Comparison of ENCODE assay signal across 10 cellular contexts in the genomic region with DNA sequence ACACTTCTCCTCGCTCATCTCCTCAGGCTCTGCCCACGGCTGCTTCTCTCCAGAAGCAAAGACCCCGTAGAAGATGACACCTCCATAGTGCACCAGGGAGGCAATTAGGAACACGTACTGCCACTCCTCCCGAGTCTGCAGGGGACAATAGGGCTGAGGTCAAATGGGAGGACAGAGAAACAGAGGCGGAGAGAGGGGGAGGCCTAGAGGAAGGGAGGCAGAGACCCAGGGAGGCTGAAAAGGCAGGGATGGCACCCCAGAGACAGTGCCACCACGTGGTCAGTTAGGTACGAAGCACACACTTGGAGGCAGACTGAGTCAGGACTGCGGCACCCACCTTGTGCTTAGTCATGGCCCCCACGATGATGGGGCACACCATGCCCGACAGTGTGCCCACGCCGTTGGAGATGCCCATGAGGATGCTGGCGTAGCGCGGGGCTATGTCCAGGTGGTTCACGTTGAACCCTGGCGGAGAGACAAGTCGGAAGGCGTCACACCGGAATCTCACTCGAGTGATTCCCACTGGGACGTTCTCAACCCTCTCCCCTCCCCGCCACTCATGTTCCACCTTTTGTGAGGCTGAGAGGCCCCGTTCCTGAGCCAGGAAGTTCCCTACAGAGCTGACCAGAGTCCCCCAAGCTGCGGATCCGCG. TPM values are rescaled to one million over a fixed set of nuclear protein-coding genes. Genes with fewer than 3 reads are reported as not detected.
DNase-seq lines count a peak whose midpoint lies in the region; ATAC-seq and TF ChIP-seq lines count a peak whose summit lies in the region.
"Had no signal": no experiment of that assay in that cellular context is flagged by ENCODE, and none has a peak within 500 bp of the region (broad histone marks: within the 10 kb centered on the region; RNA-seq: fewer than 3 reads in every experiment).

No MANE protein-coding gene starts in this region.

- no peaks in the 10 kb centered on the region for H3K36me3 ChIP-seq in spleen
- no peaks in the 10 kb centered on the region for H3K36me3 ChIP-seq in testis (ENCODE audit: low read depth, missing control alignments)
- H3K36me3 ChIP-seq: prostate gland had no signal

- peaks cover 7 to 46% (median 22%) of the 10 kb centered on the region in 6 donors for H3K4me1 ChIP-seq in spleen
- peaks cover 13% of the 10 kb centered on the region for H3K4me1 ChIP-seq in testis
- H3K4me1 ChIP-seq: prostate gland had no signal

- H3K27ac ChIP-seq in spleen (no peak overlapping the region), testis (no peak overlapping the region)
- H3K27ac ChIP-seq: prostate gland had no signal

- no peak for TF ChIP-seq POLR2A in spleen (IDR thresholded peaks at IDR 0.05)
- no peak for TF ChIP-seq POLR2A in testis (IDR thresholded peaks at IDR 0.05)

- ATAC-seq in activated CD8-positive, alpha-beta memory T cell treated with anti-CD3 and anti-CD28 coated beads, Interleukin-2, amount 10 ng/mL, durations not matched to agents 7 days and 5 days: no peak

- 57 to 63% (median 61%) methylated on average over 26 to 28 of the region's 28 CpGs for WGBS in spleen, 5 donors
- WGBS in testis, 2 donors: 57 to 58% methylated on average over 23 to 28 of the region's 28 CpGs

- no peak overlapping the region for H3K27ac Mint-ChIP-seq in activated CD8-positive, alpha-beta memory T cell treated with anti-CD3 and anti-CD28 coated beads, Interleukin-2, amount 10 ng/mL, durations not matched to agents 7 days and 5 days

- H3K9me3 ChIP-seq in spleen: no peaks in the 10 kb centered on the region
- H3K9me3 ChIP-seq in testis: no peaks in the 10 kb centered on the region
- H3K9me3 ChIP-seq: prostate gland had no signal

- peaks cover 34% of the 10 kb centered on the region for H3K4me1 Mint-ChIP-seq in activated CD8-positive, alpha-beta memory T cell treated with anti-CD3 and anti-CD28 coated beads, Interleukin-2, amount 10 ng/mL, durations not matched to agents 7 days and 5 days

- H3K27me3 ChIP-seq in spleen (replicated peaks in 1 of 7): peaks cover 9 to 100% (median 97%) of the 10 kb centered on the region in 7 donors
- peaks cover 4% of the 10 kb centered on the region for H3K27me3 ChIP-seq in testis

- CTCF ChIA-PET in activated CD8-positive, alpha-beta memory T cell treated with anti-CD3 and anti-CD28 coated beads, Interleukin-2, amount 10 ng/mL, durations not matched to agents 7 days and 5 days (lab: Charles Lee): interaction anchor here (0.6 to 4.8 kb wide), 5 partner anchors 11 to 39 kb away, joined by 3 to 23 read pairs (median 9); no protein-coding TSS in a partner anchor

- no peak overlapping the region for H3K4me3 Mint-ChIP-seq in activated CD8-positive, alpha-beta memory T cell treated with anti-CD3 and anti-CD28 coated beads, Interleukin-2, amount 10 ng/mL, durations not matched to agents 7 days and 5 days

- peak; percentile 27 for TF ChIP-seq CTCF in retinal pigment epithelial cell (conservative IDR thresholded peaks at IDR 0.05; ENCODE audit: low read depth, low read length)
- TF ChIP-seq CTCF in spleen (IDR thresholded peaks at IDR 0.05 in 8 of 11, conservative IDR thresholded peaks at IDR 0.05 in 3 of 11): peak in 4 of 11 experiments; percentile 6 to 31 (median 27)
- TF ChIP-seq CTCF in testis (IDR thresholded peaks at IDR 0.05): no peak

- intact Hi-C loops in spleen (cut with DNase I; ENCODE audit: low total_unique reads): no loop called here
- intact Hi-C loops in testis (cut with DNase I; ENCODE audit: low total_unique reads): no loop called here

- H3K9me3 Mint-ChIP-seq in activated CD8-positive, alpha-beta memory T cell treated with anti-CD3 and anti-CD28 coated beads, Interleukin-2, amount 10 ng/mL, durations not matched to agents 7 days and 5 days (ENCODE audit: low read depth): no peaks in the 10 kb centered on the region

- H3K27me3 Mint-ChIP-seq in activated CD8-positive, alpha-beta memory T cell treated with anti-CD3 and anti-CD28 coated beads, Interleukin-2, amount 10 ng/mL, durations not matched to agents 7 days and 5 days: peaks cover 92% of the 10 kb centered on the region

- peaks cover 3% of the 10 kb centered on the region for H3K36me3 Mint-ChIP-seq in activated CD8-positive, alpha-beta memory T cell treated with anti-CD3 and anti-CD28 coated beads, Interleukin-2, amount 10 ng/mL, durations not matched to agents 7 days and 5 days

- DNase-seq in NOMO-1 treated with DMSO at 0.1 percent for 48 hours (lab: John Stamatoyannopoulos, UW; ENCODE audit: unreplicated experiment) (peak; percentile 13), NOMO-1 treated with dmso at 0.1 percent for 144 hours (lab: John Stamatoyannopoulos, UW; ENCODE audit: unreplicated experiment) (no peak), HuH-7 (ENCODE audit: low spot score) (peak; percentile 63), retinal pigment epithelial cell (ENCODE audit: low read depth) (no peak), spleen (no peak), testis (no peak)
- DNase-seq in activated naive CD4-positive, alpha-beta T cell treated with anti-CD3 and anti-CD28 coated beads, Interleukin-2, amount 50 U/mL, for 16 hours: peak; percentile 37
- no peak for DNase-seq in activated CD8-positive, alpha-beta memory T cell treated with anti-CD3 and anti-CD28 coated beads, Interleukin-2, amount 10 ng/mL, durations not matched to agents 7 days and 5 days
- DNase-seq: aorta had no signal

- H3K4me3 ChIP-seq in retinal pigment epithelial cell (ENCODE audit: low read length) (no peak overlapping the region), spleen (no peak overlapping the region), testis (peak overlapping the region in 1 of 2 donors; percentile 6)
- H3K4me3 ChIP-seq: prostate gland had no signal

RNA-seq across cellular contexts. Expression of a gene that starts 5.6 kb away (rescaled TPM):
- total RNA-seq in spleen: not detected
- polyA plus RNA-seq in spleen: not detected
- not detected for total RNA-seq in activated CD8-positive, alpha-beta memory T cell treated with anti-CD3 and anti-CD28 coated beads, Interleukin-2, amount 10 ng/mL, durations not matched to agents 7 days and 5 days
- total RNA-seq in testis: under 1 TPM; 0.24 to 0.62 TPM
- 0.80 TPM for polyA plus RNA-seq in testis (ENCODE audit: insufficient read depth, low read depth, low replicate concordance)
- total RNA-seq: aorta, prostate gland had no signal
- polyA plus RNA-seq: aorta had no signal

RNA-seq across cellular contexts. Expression of a gene that starts 7.6 kb away (rescaled TPM):
- total RNA-seq in spleen: not detected
- polyA plus RNA-seq in spleen: not detected
- not detected for total RNA-seq in activated CD8-positive, alpha-beta memory T cell treated with anti-CD3 and anti-CD28 coated beads, Interleukin-2, amount 10 ng/mL, durations not matched to agents 7 days and 5 days
- not detected for total RNA-seq in testis
- not detected for polyA plus RNA-seq in testis (ENCODE audit: insufficient read depth, low read depth, low replicate concordance)
- total RNA-seq: aorta, prostate gland had no signal
- polyA plus RNA-seq: aorta had no signal

RNA-seq across cellular contexts. Expression of a gene that starts 10.5 kb away (rescaled TPM):
- total RNA-seq in spleen (under 1 TPM in 2 of 7 donors, not detected in 5; 0.10 to 0.13 TPM), testis (1 to 10 TPM; 2.2 to 2.7 TPM)
- polyA plus RNA-seq in spleen (under 1 TPM; 0.07 to 0.12 (median 0.10) TPM), testis (ENCODE audit: insufficient read depth, low read depth, low replicate concordance) (3.2 TPM)
- under 1 TPM; 0.19 to 0.55 TPM for total RNA-seq in activated CD8-positive, alpha-beta memory T cell treated with anti-CD3 and anti-CD28 coated beads, Interleukin-2, amount 10 ng/mL, durations not matched to agents 7 days and 5 days

RNA-seq across cellular contexts. Expression of a gene that starts 20.8 kb away (rescaled TPM):
- total RNA-seq in spleen (10 to 100 TPM; 76.0 to 94.3 (median 86.1) TPM), testis (10 to 100 TPM; 45.9 to 49.6 TPM)
- polyA plus RNA-seq in spleen (100 to 1,000 TPM in 2 of 3 donors, 10 to 100 TPM in 1; 85.3 to 140 (median 118) TPM), testis (ENCODE audit: insufficient read depth, low read depth, low replicate concordance) (55.3 TPM)
- total RNA-seq in activated CD8-positive, alpha-beta memory T cell treated with anti-CD3 and anti-CD28 coated beads, Interleukin-2, amount 10 ng/mL, durations not matched to agents 7 days and 5 days: 100 to 1,000 TPM; 148 to 158 TPM

RNA-seq across cellular contexts. Expression of a gene that starts 22.2 kb away (rescaled TPM):
- total RNA-seq in spleen (10 to 100 TPM; 38.7 to 50.2 (median 45.8) TPM), testis (10 to 100 TPM; 22.4 to 24.7 TPM)
- polyA plus RNA-seq in spleen (10 to 100 TPM; 54.9 to 99.9 (median 94.9) TPM), testis (ENCODE audit: insufficient read depth, low read depth, low replicate concordance) (8.5 TPM)
- total RNA-seq in activated CD8-positive, alpha-beta memory T cell treated with anti-CD3 and anti-CD28 coated beads, Interleukin-2, amount 10 ng/mL, durations not matched to agents 7 days and 5 days: 10 to 100 TPM; 37.2 to 45.2 TPM

Comparison
In these comparisons a context has a peak if more than half of its experiments do, and no peak if none do; other contexts are left out.
1. DNase-seq: peak in NOMO-1 treated with DMSO at 0.1 percent for 48 hours (single experiment), HuH-7 (single experiment) and activated naive CD4-positive, alpha-beta T cell treated with anti-CD3 and anti-CD28 coated beads, Interleukin-2, amount 50 U/mL, for 16 hours (single experiment); none in NOMO-1 treated with dmso at 0.1 percent for 144 hours (single experiment), retinal pigment epithelial cell (single experiment), spleen (single experiment), activated CD8-positive, alpha-beta memory T cell treated with anti-CD3 and anti-CD28 coated beads, Interleukin-2, amount 10 ng/mL, durations not matched to agents 7 days and 5 days (single experiment) and testis (single experiment).